Comparison of ENCODE assay signal across 1 cellular context in the genomic region with DNA sequence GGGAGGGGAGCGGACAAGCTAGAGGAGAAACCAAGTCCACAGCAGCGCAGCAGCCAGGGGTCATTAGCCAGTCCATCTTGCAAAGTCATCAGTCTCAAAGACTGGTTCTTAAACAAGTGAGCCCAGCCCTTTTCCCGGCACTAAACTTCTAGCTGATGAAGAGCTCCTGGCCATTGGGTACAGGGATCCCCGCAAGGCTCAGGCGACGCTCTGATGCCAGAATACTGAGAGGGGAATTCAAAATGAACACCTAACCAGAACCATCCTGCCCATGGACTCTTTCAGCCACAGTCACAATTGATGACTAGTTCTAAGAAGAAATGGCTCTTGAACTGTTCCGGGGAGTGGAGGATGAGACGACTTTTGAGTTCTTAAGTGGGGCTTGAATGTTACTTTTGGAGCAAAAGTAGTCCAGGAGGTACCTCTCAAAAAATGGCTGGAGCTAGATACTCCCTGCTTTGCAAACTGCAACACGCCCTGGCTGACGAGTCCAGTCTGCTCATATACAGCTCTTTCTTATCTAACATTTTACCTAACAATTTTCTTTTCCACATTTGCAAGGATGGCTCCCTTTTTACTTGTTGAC.
TF ChIP-seq lines count a peak whose summit lies in the region.

No MANE protein-coding gene starts in this region.

TF ChIP-seq in IMR-90, 13 proteins besides CTCF, POLR2A, EP300 and RAD21:
- TF ChIP-seq MAZ (IDR thresholded peaks at IDR 0.05; ENCODE audit: borderline replicate concordance, low read depth, low read length): no peak
- TF ChIP-seq SMC3 (IDR thresholded peaks at IDR 0.05; ENCODE audit: low read depth, low read length): no peak
- no peak for TF ChIP-seq MXI1 (IDR thresholded peaks at IDR 0.05; ENCODE audit: borderline replicate concordance, low read depth, low read length)
- no peak for TF ChIP-seq BHLHE40 (IDR thresholded peaks at IDR 0.05; ENCODE audit: low read depth, low read length)
- no peak for TF ChIP-seq CHD1 (IDR thresholded peaks at IDR 0.05; ENCODE audit: low read depth, low read length)
- TF ChIP-seq NFE2L2 (IDR thresholded peaks at IDR 0.05; ENCODE audit: low read depth, low read length): no peak
- no peak for TF ChIP-seq RFX5 (IDR thresholded peaks at IDR 0.05; ENCODE audit: low read depth, low read length)
